Comparison of ENCODE assay signal across 9 cellular contexts in genomic region chr17:12664894-12665262, GRCh38. TPM values are rescaled to one million over a fixed set of nuclear protein-coding genes. Genes with fewer than 3 reads are reported as not detected.
A peak's percentile ranks its signal among the peaks of the same experiment; 100 is the strongest.
DNase-seq lines count a peak whose midpoint lies in the region; ATAC-seq and TF ChIP-seq lines count a peak whose summit lies in the region.
"Had no signal": no experiment of that assay in that cellular context is flagged by ENCODE, and none has a peak within 500 bp of the region (broad histone marks: within the 10 kb centered on the region; RNA-seq: fewer than 3 reads in every experiment).

No MANE protein-coding gene starts in this region.

- TF ChIP-seq CTCF in AG10803 (conservative IDR thresholded peaks at IDR 0.05; ENCODE audit: low read length): no peak
- no peak for TF ChIP-seq CTCF in Panc1 (IDR thresholded peaks at IDR 0.05)
- TF ChIP-seq CTCF in fibroblast of villous mesenchyme (IDR thresholded peaks at IDR 0.05; ENCODE audit: insufficient read depth, low read depth, low read length): no peak
- TF ChIP-seq CTCF in osteoblast (IDR thresholded peaks at IDR 0.05; ENCODE audit: extremely low read depth, low read depth, low read length): no peak
- no peak for TF ChIP-seq CTCF in GM13976 (IDR thresholded peaks at IDR 0.05; ENCODE audit: borderline replicate concordance, control extremely low read depth, extremely low read depth, insufficient read depth, missing control alignments)

- peaks cover 71% of the 10 kb centered on the region for H3K27me3 Mint-ChIP-seq in activated T-cell treated with anti-CD3 and anti-CD28 coated beads, Interleukin-2, amount 50 U/mL, for 24 hours

- no peaks in the 10 kb centered on the region for H3K9me3 Mint-ChIP-seq in activated T-cell treated with anti-CD3 and anti-CD28 coated beads, Interleukin-2, amount 50 U/mL, for 24 hours
- H3K9me3 Mint-ChIP-seq: activated T-cell treated with anti-CD3 and anti-CD28 coated beads, Interleukin-2, amount 50 U/mL, for 4 hours had no signal

- DNase-seq in AG10803 (ENCODE audit: low read depth) (no peak), Panc1 (ENCODE audit: low read depth, low spot score) (no peak), fibroblast of villous mesenchyme (ENCODE audit: low read depth) (no peak), osteoblast (ENCODE audit: insufficient read length, low spot score, missing footprints) (no peak), medulla oblongata (ENCODE audit: extremely low spot score) (no peak), NCI-H524 (lab: John Stamatoyannopoulos, UW) (no peak), GM13976 (ENCODE audit: low spot score) (no peak)
- DNase-seq in activated T-cell treated with anti-CD3 and anti-CD28 coated beads, Interleukin-2, amount 50 U/mL, for 24 hours: no peak
- DNase-seq: activated T-cell treated with anti-CD3 and anti-CD28 coated beads, Interleukin-2, amount 50 U/mL, for 4 hours had no signal

- intact Hi-C loops in Panc1 (cut with micrococcal nuclease; ENCODE audit: unreplicated experiment): loop anchor here (10.0 kb wide), 1 partner anchor 130 kb away; no protein-coding TSS in a partner anchor

- CTCF ChIA-PET in Panc1 (lab: Charles Lee): interaction anchor here (0.6 kb wide), 1 partner anchor 78 kb away, joined by 3 read pairs; no protein-coding TSS in a partner anchor

- no peak overlapping the region for H3K27ac ChIP-seq in Panc1 (ENCODE audit: low read length)
- peak overlapping the region; percentile 54 for H3K27ac ChIP-seq in osteoblast (ENCODE audit: low read depth, low read length)

- BruUV-seq in Panc1 (replicated peaks; lab: Mats Ljungman, UMichigan): no TSS peak

- H3K36me3 ChIP-seq in Panc1 (ENCODE audit: control insufficient read depth, insufficient read depth, low read length) (no peaks in the 10 kb centered on the region), osteoblast (ENCODE audit: insufficient read depth, low read length) (no peaks in the 10 kb centered on the region)

- H3K36me3 Mint-ChIP-seq in activated T-cell treated with anti-CD3 and anti-CD28 coated beads, Interleukin-2, amount 50 U/mL, for 24 hours (ENCODE audit: low read depth): no peaks in the 10 kb centered on the region

- no peak for ATAC-seq in Panc1
- ATAC-seq: activated T-cell treated with anti-CD3 and anti-CD28 coated beads, Interleukin-2, amount 50 U/mL, for 4 hours had no signal

- H3K79me2 ChIP-seq in osteoblast (ENCODE audit: insufficient read depth, low read length): no peaks in the 10 kb centered on the region

- H3K4me1 ChIP-seq in Panc1 (ENCODE audit: control insufficient read depth, insufficient read depth, low read length) (no peaks in the 10 kb centered on the region; the same call in none of the 2 replicates), osteoblast (ENCODE audit: insufficient read depth, low read length) (no peaks in the 10 kb centered on the region)

- H3K4me3 Mint-ChIP-seq in activated T-cell treated with anti-CD3 and anti-CD28 coated beads, Interleukin-2, amount 50 U/mL, for 24 hours: no peak overlapping the region
- H3K4me3 Mint-ChIP-seq: activated T-cell treated with anti-CD3 and anti-CD28 coated beads, Interleukin-2, amount 50 U/mL, for 4 hours had no signal

- H3K27ac Mint-ChIP-seq in activated T-cell treated with anti-CD3 and anti-CD28 coated beads, Interleukin-2, amount 50 U/mL, for 24 hours: no peak overlapping the region

- H3K9me3 ChIP-seq in Panc1 (ENCODE audit: control insufficient read depth, insufficient read depth, low read depth, low read length) (no peaks in the 10 kb centered on the region), osteoblast (ENCODE audit: low read depth, low read length) (no peaks in the 10 kb centered on the region)

- peaks cover 13% of the 10 kb centered on the region for H3K27me3 ChIP-seq in Panc1 (ENCODE audit: control insufficient read depth, insufficient read depth, low read length)
- peaks cover 24% of the 10 kb centered on the region for H3K27me3 ChIP-seq in osteoblast (ENCODE audit: insufficient read depth, low read length)

- H4K20me1 ChIP-seq in osteoblast (ENCODE audit: insufficient read depth, low read length): no peaks in the 10 kb centered on the region

- in situ Hi-C loops in Panc1 (cut with HindIII; ENCODE audit: low pct_unique_long_range_greater_than_20kb, low sequenced_read_pairs): no loop called here
- in situ Hi-C loops in GM13976 (cut with MboI; ENCODE audit: low sequenced_read_pairs, unreplicated experiment): loop anchor here (10.0 kb wide), 1 partner anchor 410 kb away; no protein-coding TSS in a partner anchor

- no peaks in the 10 kb centered on the region for H3K4me1 Mint-ChIP-seq in activated T-cell treated with anti-CD3 and anti-CD28 coated beads, Interleukin-2, amount 50 U/mL, for 24 hours (ENCODE audit: low read depth)

- H3K4me2 ChIP-seq in osteoblast (ENCODE audit: insufficient read depth, low read length): peak overlapping the region; percentile 90

- POLR2A ChIA-PET in Panc1 (lab: Charles Lee): no interaction called here

- H3K4me3 ChIP-seq in AG10803 (ENCODE audit: low read length): peak overlapping the region; percentile 66
- peak overlapping the region; percentile 19 to 42; a peak in 3 of 4 replicates for H3K4me3 ChIP-seq in Panc1 (ENCODE audit: low read depth in 2 of 2, low read length in 2 of 2)
- peak overlapping the region; percentile 69 for H3K4me3 ChIP-seq in fibroblast of villous mesenchyme (ENCODE audit: low read depth, low read length)
- H3K4me3 ChIP-seq in osteoblast (ENCODE audit: insufficient read depth, low read length): peak overlapping the region; percentile 76

- H2AFZ ChIP-seq in osteoblast (ENCODE audit: low read length): peak overlapping the region; percentile 88

RNA-seq across cellular contexts. Expression of gene MYOCD, which starts 0.8 kb away (rescaled TPM):
- total RNA-seq in Panc1 (2021; ENCODE audit: unreplicated experiment) (not detected), fibroblast of villous mesenchyme (11.0 and 14.7 TPM in 2 replicates), osteoblast (under 0.01 TPM in 2 replicates)
- polyA plus RNA-seq in Panc1 (2012; ENCODE audit: insufficient read length): not detected

Comparison
In these comparisons a context has a peak if more than half of its experiments do, and no peak if none do; other contexts are left out.
1. RNA of gene MYOCD, which starts 0.8 kb away (total RNA-seq): 11.0 to 14.7 TPM in fibroblast of villous mesenchyme; not detected in Panc1 (single experiment) and under 0.01 TPM in osteoblast; every median in the first group is over 10 times any median in the second.
2. Peak in every context shown above with its lines, with median percentiles within 50 percentile points of each other: H3K4me3 ChIP-seq.